Comparison of ENCODE assay signal across 14 cellular contexts in the genomic region with DNA sequence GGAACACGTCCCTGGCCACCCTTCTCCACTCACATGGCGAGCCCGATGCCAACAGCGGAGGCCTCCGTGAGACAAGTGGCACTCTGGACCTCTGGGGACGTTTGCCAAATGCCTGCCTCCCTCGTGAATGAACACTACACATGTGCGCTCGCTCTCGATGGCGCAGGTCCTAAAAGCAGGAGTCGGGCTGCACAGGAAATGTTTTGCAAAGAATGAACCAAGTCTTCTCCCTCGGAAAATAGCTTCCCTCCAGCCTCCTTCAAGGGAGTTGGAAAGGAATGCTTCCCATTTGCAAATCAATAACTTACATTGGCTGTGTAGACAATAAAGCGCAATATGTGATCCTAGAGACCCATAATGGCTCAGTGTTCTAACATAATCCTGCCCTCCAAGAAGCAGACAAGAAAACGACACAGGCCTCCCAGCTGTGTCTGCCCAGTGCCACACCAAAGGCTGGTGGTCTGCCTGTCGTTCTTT. TPM values are rescaled to one million over a fixed set of nuclear protein-coding genes. Genes with fewer than 3 reads are reported as not detected.
DNase-seq lines count a peak whose midpoint lies in the region; ATAC-seq and TF ChIP-seq lines count a peak whose summit lies in the region.
"Had no signal": no experiment of that assay in that cellular context is flagged by ENCODE, and none has a peak within 500 bp of the region (broad histone marks: within the 10 kb centered on the region; RNA-seq: fewer than 3 reads in every experiment).

No MANE protein-coding gene starts in this region.

- peaks cover 18% of the 10 kb centered on the region for H3K36me3 Mint-ChIP-seq in T-cell
- H3K36me3 Mint-ChIP-seq in activated T-helper 17 cell treated with anti-CD3 and anti-CD28 coated beads, Interleukin-2, amount 50 U/mL, for 72 hours (ENCODE audit: low read depth) = no peaks in the 10 kb centered on the region

- no peak for TF ChIP-seq POLR2A in gastrocnemius medialis (IDR thresholded peaks at IDR 0.05)

- in situ Hi-C loops in gastrocnemius medialis (cut with MboI; ENCODE audit: low sequenced_read_pairs in 4 of 4) (no loop called here), KBM-7 (cut with MboI; ENCODE audit: low pct_unique_long_range_greater_than_20kb, low sequenced_read_pairs) (no loop called here)

- no peaks in the 10 kb centered on the region for H3K9me3 Mint-ChIP-seq in T-cell
- H3K9me3 Mint-ChIP-seq in activated T-helper 17 cell treated with anti-CD3 and anti-CD28 coated beads, Interleukin-2, amount 50 U/mL, for 72 hours = no peaks in the 10 kb centered on the region
- H3K9me3 Mint-ChIP-seq: activated CD4-positive, alpha-beta T cell treated with anti-CD3 and anti-CD28 coated beads, Interleukin-2, amount 10 ng/mL, durations not matched to agents 7 days and 5 days; activated T-helper 2 cell treated with anti-CD3 and anti-CD28 coated beads, Interferon-gamma antibody, Interleukin-2, Interleukin-4, amounts not matched to agents 10 μg/mL and 5 μg/mL and 100 μg/mL, durations not matched to agents 14 hours and 24 hours and 36 hours; T-helper 1 cell treated with Interleukin-12 subunit alpha and Interleukin-12 subunit beta and Interleukin-4 antibody, amounts not matched to agents 30 μg/mL and 1 μg/mL, for 36 hours had no signal

- DNase-seq in NCI-H1092 (lab: John Stamatoyannopoulos, UW) = peak; percentile 85
- DNase-seq in anterior cingulate cortex (lab: John Stamatoyannopoulos, UW) = peak in 44 of 58 donors; percentile 10 to 75 (median 32)
- DNase-seq in left colon = peak; percentile 30 to 48
- DNase-seq in gastrocnemius medialis = peak; percentile 20 to 22
- DNase-seq in stimulated activated CD8-positive, alpha-beta memory T cell treated with anti-CD3 and anti-CD28 coated beads, Interleukin-4, amount 100 ng/mL, for 48 hours = no peak
- no peak for DNase-seq in T-cell
- no peak for DNase-seq in KBM-7
- DNase-seq: activated CD4-positive, alpha-beta T cell treated with anti-CD3 and anti-CD28 coated beads, Interleukin-2, amount 10 ng/mL, durations not matched to agents 7 days and 5 days; stimulated activated CD4-positive, alpha-beta T cell treated with anti-CD3 and anti-CD28 coated beads, Interleukin-2, amount 100 ng/mL, for 24 hours had no signal

- ATAC-seq in left colon (peak; percentile 30), gastrocnemius medialis (no peak), T-cell (replicated peaks in 1 of 4) (no peak)
- no peak for ATAC-seq in activated T-helper 17 cell treated with anti-CD3 and anti-CD28 coated beads, Interleukin-2, amount 50 U/mL, for 72 hours (replicated peaks)

- no peaks in the 10 kb centered on the region for H3K27me3 ChIP-seq in gastrocnemius medialis
- H3K27me3 ChIP-seq: BLaER1 treated with 17β-estradiol and CSF1 and Interleukin-3, amounts not matched to agents 10 nM and 100 nM had no signal

- peaks cover 13 to 27% (median 22%) of the 10 kb centered on the region in 3 donors for H3K4me1 Mint-ChIP-seq in T-cell
- peaks cover 8% of the 10 kb centered on the region for H3K4me1 Mint-ChIP-seq in activated T-helper 17 cell treated with anti-CD3 and anti-CD28 coated beads, Interleukin-2, amount 50 U/mL, for 72 hours

- no peak overlapping the region for H3K27ac ChIP-seq in gastrocnemius medialis
- H3K27ac ChIP-seq: BLaER1 treated with 17β-estradiol and CSF1 and Interleukin-3, amounts not matched to agents 10 nM and 100 nM; prostate gland had no signal

- no peaks in the 10 kb centered on the region for H3K36me3 ChIP-seq in gastrocnemius medialis
- H3K36me3 ChIP-seq: prostate gland had no signal

- CTCF ChIA-PET in T-cell (lab: Charles Lee) = interaction anchor here in 1 of 2 donors (0.7 kb wide), 1 partner anchor 9 kb away, joined by 3 read pairs; no protein-coding TSS in a partner anchor

- TF ChIP-seq CTCF in gastrocnemius medialis (IDR thresholded peaks at IDR 0.05 in 4 of 5, conservative IDR thresholded peaks at IDR 0.05 in 1 of 5) = no peak

- no peak overlapping the region for H3K27ac Mint-ChIP-seq in T-cell
- H3K27ac Mint-ChIP-seq in activated T-helper 17 cell treated with anti-CD3 and anti-CD28 coated beads, Interleukin-2, amount 50 U/mL, for 72 hours = no peak overlapping the region
- H3K27ac Mint-ChIP-seq: activated CD4-positive, alpha-beta T cell treated with anti-CD3 and anti-CD28 coated beads, Interleukin-2, amount 10 ng/mL, durations not matched to agents 7 days and 5 days; activated T-helper 2 cell treated with anti-CD3 and anti-CD28 coated beads, Interferon-gamma antibody, Interleukin-2, Interleukin-4, amounts not matched to agents 10 μg/mL and 5 μg/mL and 100 μg/mL, durations not matched to agents 14 hours and 24 hours and 36 hours; T-helper 1 cell treated with Interleukin-12 subunit alpha and Interleukin-12 subunit beta and Interleukin-4 antibody, amounts not matched to agents 30 μg/mL and 1 μg/mL, for 36 hours had no signal

- H3K4me3 ChIP-seq in gastrocnemius medialis = no peak overlapping the region
- H3K4me3 ChIP-seq: BLaER1 treated with 17β-estradiol and CSF1 and Interleukin-3, amounts not matched to agents 10 nM and 100 nM; prostate gland had no signal

- intact Hi-C loops in left colon (cut with DNase I, micrococcal nuclease) = no loop called here
- intact Hi-C loops in gastrocnemius medialis (cut with DNase I; ENCODE audit: low total_unique reads) = no loop called here

- peaks cover 11 to 13% of the 10 kb centered on the region in 2 donors for H3K4me1 ChIP-seq in gastrocnemius medialis
- H3K4me1 ChIP-seq: prostate gland had no signal

- H3K9me3 ChIP-seq in gastrocnemius medialis = no peaks in the 10 kb centered on the region
- H3K9me3 ChIP-seq: BLaER1 treated with 17β-estradiol and CSF1 and Interleukin-3, amounts not matched to agents 10 nM and 100 nM; prostate gland had no signal

- no peak overlapping the region for H3K4me3 Mint-ChIP-seq in T-cell
- H3K4me3 Mint-ChIP-seq in activated T-helper 17 cell treated with anti-CD3 and anti-CD28 coated beads, Interleukin-2, amount 50 U/mL, for 72 hours = no peak overlapping the region
- H3K4me3 Mint-ChIP-seq: activated CD4-positive, alpha-beta T cell treated with anti-CD3 and anti-CD28 coated beads, Interleukin-2, amount 10 ng/mL, durations not matched to agents 7 days and 5 days; T-helper 1 cell treated with Interleukin-12 subunit alpha and Interleukin-12 subunit beta and Interleukin-4 antibody, amounts not matched to agents 30 μg/mL and 1 μg/mL, for 36 hours had no signal

- POLR2A ChIA-PET in T-cell (lab: Charles Lee) = no interaction called here

- H3K27me3 Mint-ChIP-seq in T-cell = no peaks in the 10 kb centered on the region
- H3K27me3 Mint-ChIP-seq in activated T-helper 17 cell treated with anti-CD3 and anti-CD28 coated beads, Interleukin-2, amount 50 U/mL, for 72 hours = no peaks in the 10 kb centered on the region
- H3K27me3 Mint-ChIP-seq: activated CD4-positive, alpha-beta T cell treated with anti-CD3 and anti-CD28 coated beads, Interleukin-2, amount 10 ng/mL, durations not matched to agents 7 days and 5 days had no signal

RNA-seq across cellular contexts. Expression of a gene that starts 38.6 kb away (rescaled TPM):
- 10 to 100 TPM; 19.6 to 22.1 TPM for total RNA-seq in left colon
- total RNA-seq in gastrocnemius medialis = 1 to 10 TPM; 1.6 to 6.6 (median 4.8) TPM
- total RNA-seq in T-cell = 10 to 100 TPM; 42.3 to 54.7 (median 47.4) TPM
- total RNA-seq in activated T-helper 17 cell treated with anti-CD3 and anti-CD28 coated beads, Interleukin-2, amount 50 U/mL, for 72 hours = 10 to 100 TPM; 12.1 to 24.0 TPM

Comparison
In these comparisons a context has a peak if more than half of its experiments do, and no peak if none do; other contexts are left out.
1. DNase-seq: peak in NCI-H1092 (single experiment), anterior cingulate cortex (44 of 58), left colon (2 of 2) and gastrocnemius medialis (2 of 2); none in stimulated activated CD8-positive, alpha-beta memory T cell treated with anti-CD3 and anti-CD28 coated beads, Interleukin-4, amount 100 ng/mL, for 48 hours (single experiment), T-cell (0 of 34) and KBM-7 (single experiment).